ENCODE assay signal across 1 cellular context in the genomic region with DNA sequence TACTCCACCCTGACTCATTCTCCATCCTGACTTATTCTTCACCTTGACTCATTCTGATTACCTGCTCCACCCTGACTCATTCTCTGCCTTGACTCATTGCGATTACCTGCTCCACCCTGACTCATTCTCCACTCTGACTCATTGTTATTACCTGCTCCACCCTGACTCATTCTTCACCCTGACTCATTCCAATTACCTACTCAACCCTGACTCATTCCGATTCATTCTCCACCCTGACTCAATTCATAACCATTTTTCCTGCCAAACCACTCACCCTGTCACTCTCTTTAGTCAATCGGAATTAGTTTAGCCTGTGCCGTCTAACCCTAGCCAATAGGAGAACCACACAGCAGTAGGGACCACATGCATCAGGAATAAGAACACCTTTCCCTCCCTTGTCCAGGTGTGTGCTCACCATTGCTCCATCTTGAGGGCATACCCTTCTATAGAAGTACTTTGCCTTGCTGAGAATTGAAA.
TF ChIP-seq lines count a peak whose summit lies in the region.

No MANE protein-coding gene starts in this region.

TF ChIP-seq in HCT116, 20 proteins besides CTCF, POLR2A, EP300 and RAD21 (continued from another document):
- TF ChIP-seq ZNF274 (IDR thresholded peaks at IDR 0.05; ENCODE audit: low read depth, low read length) (no peak), TCF7L2 (IDR thresholded peaks at IDR 0.05; ENCODE audit: borderline replicate concordance, extremely low read depth, insufficient read depth, insufficient read length) (no peak), SP1 (IDR thresholded peaks at IDR 0.05; ENCODE audit: low read depth) (peak; percentile 98), CEBPB (IDR thresholded peaks at IDR 0.05; ENCODE audit: low read depth) (peak; percentile 84), CBX3 (IDR thresholded peaks at IDR 0.05; ENCODE audit: low read depth) (peak; percentile 99), SIN3A (IDR thresholded peaks at IDR 0.05; ENCODE audit: low read depth) (peak; percentile 70; the same call in 1 of the 2 replicates), YY1 (IDR thresholded peaks at IDR 0.05; ENCODE audit: extremely low read depth, insufficient replicate concordance, low read depth, low read length) (no peak), ZFX (IDR thresholded peaks at IDR 0.05) (no peak), POLR2AphosphoS5 (IDR thresholded peaks at IDR 0.05; ENCODE audit: low read depth, low read length) (peak; percentile 62), EZH2phosphoT487 (IDR thresholded peaks at IDR 0.05; ENCODE audit: borderline replicate concordance) (no peak)
